In the genomic region with DNA sequence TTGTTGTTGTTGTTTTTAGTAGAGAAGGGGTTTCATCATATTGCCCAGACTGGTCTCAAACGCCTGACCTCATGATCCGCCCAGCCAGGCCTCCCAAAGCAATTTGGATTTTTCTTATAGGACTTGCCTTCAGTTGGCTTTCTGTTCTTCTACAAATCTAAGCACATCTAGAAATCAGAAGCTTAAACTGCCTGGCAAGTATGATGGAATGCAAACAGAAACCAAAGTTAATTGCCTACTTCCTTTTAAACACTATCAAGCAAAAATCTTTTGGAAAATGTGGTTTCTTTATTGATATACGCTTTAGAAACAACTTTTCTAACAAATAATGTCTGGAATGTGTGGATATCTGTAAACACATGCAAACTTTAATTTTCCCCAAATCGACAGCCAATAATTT, we compare ENCODE assay signal across 16 cellular contexts.
A peak's percentile ranks its signal among the peaks of the same experiment; 100 is the strongest.
DNase-seq lines count a peak whose midpoint lies in the region; ATAC-seq and TF ChIP-seq lines count a peak whose summit lies in the region.
"Had no signal": no experiment of that assay in that cellular context is flagged by ENCODE, and none has a peak within 500 bp of the region (broad histone marks: within the 10 kb centered on the region; RNA-seq: fewer than 3 reads in every experiment).

No MANE protein-coding gene starts in this region.

- peak overlapping the region; percentile 61 for H3K27ac ChIP-seq in epithelial cell of prostate
- H3K27ac ChIP-seq: BLaER1 treated with 17β-estradiol and CSF1 and Interleukin-3, amounts not matched to agents 10 nM and 100 nM; psoas muscle had no signal

- H3K27ac Mint-ChIP-seq in neural crest cell (ENCODE audit: unreplicated experiment) = peak overlapping the region; percentile 78
- no peak overlapping the region for H3K27ac Mint-ChIP-seq in activated T-cell treated with anti-CD3 and anti-CD28 coated beads, Interleukin-2, amount 50 U/mL, for 24 hours

- ATAC-seq in GM21825 (IDR thresholded peaks at IDR 0.05; ENCODE audit: unreplicated experiment) = no peak
- ATAC-seq in GM21737 (IDR thresholded peaks at IDR 0.05; ENCODE audit: unreplicated experiment) = no peak
- ATAC-seq: psoas muscle, WTC11 had no signal

- peaks cover 40% of the 10 kb centered on the region for H3K4me1 Mint-ChIP-seq in neural crest cell
- peaks cover 4% of the 10 kb centered on the region for H3K4me1 Mint-ChIP-seq in activated T-cell treated with anti-CD3 and anti-CD28 coated beads, Interleukin-2, amount 50 U/mL, for 24 hours (ENCODE audit: low read depth)

- H3K36me3 Mint-ChIP-seq in neural crest cell (ENCODE audit: low read depth) = no peaks in the 10 kb centered on the region
- H3K36me3 Mint-ChIP-seq in activated T-cell treated with anti-CD3 and anti-CD28 coated beads, Interleukin-2, amount 50 U/mL, for 24 hours (ENCODE audit: low read depth) = no peaks in the 10 kb centered on the region
- H3K36me3 Mint-ChIP-seq: brain, WTC11 had no signal

- peak; percentile 41 for DNase-seq in GM03348 (ENCODE audit: low spot score)
- DNase-seq in NOMO-1 treated with dmso at 0.1 percent for 144 hours (lab: John Stamatoyannopoulos, UW; ENCODE audit: unreplicated experiment) = peak; percentile 27
- DNase-seq in epithelial cell of prostate (ENCODE audit: low read depth, low spot score) = no peak
- DNase-seq in neural crest cell (ENCODE audit: low read depth, low spot score) = no peak
- no peak for DNase-seq in activated T-cell treated with anti-CD3 and anti-CD28 coated beads, Interleukin-2, amount 50 U/mL, for 24 hours
- DNase-seq in head of caudate nucleus = no peak
- DNase-seq: activated gamma-delta T cell treated with Interleukin-2 at 50 U/mL for 16 hours; DMS79 treated with DMSO at 0.1 percent for 48 hours; effector CD4-positive, alpha-beta T cell; OCI-M1; psoas muscle had no signal

- intact Hi-C loops in head of caudate nucleus (cut with DNase I) = no loop called here

- no peak for TF ChIP-seq CTCF in neural crest cell (conservative IDR thresholded peaks at IDR 0.05)

- no peaks in the 10 kb centered on the region for H3K27me3 Mint-ChIP-seq in neural crest cell (ENCODE audit: low read depth)
- H3K27me3 Mint-ChIP-seq in activated T-cell treated with anti-CD3 and anti-CD28 coated beads, Interleukin-2, amount 50 U/mL, for 24 hours = no peaks in the 10 kb centered on the region
- H3K27me3 Mint-ChIP-seq: brain had no signal

- no peak overlapping the region for H3K4me3 Mint-ChIP-seq in neural crest cell
- H3K4me3 Mint-ChIP-seq in activated T-cell treated with anti-CD3 and anti-CD28 coated beads, Interleukin-2, amount 50 U/mL, for 24 hours = no peak overlapping the region
- H3K4me3 Mint-ChIP-seq: brain, WTC11 had no signal

- no peaks in the 10 kb centered on the region for H3K9me3 Mint-ChIP-seq in neural crest cell
- no peaks in the 10 kb centered on the region for H3K9me3 Mint-ChIP-seq in activated T-cell treated with anti-CD3 and anti-CD28 coated beads, Interleukin-2, amount 50 U/mL, for 24 hours
- H3K9me3 Mint-ChIP-seq: brain, WTC11 had no signal

Comparison
In these comparisons a context has a peak if more than half of its experiments do, and no peak if none do; other contexts are left out.
1. DNase-seq: peak in GM03348 (single experiment) and NOMO-1 treated with dmso at 0.1 percent for 144 hours (single experiment); none in epithelial cell of prostate (single experiment), neural crest cell (single experiment), activated T-cell treated with anti-CD3 and anti-CD28 coated beads, Interleukin-2, amount 50 U/mL, for 24 hours (single experiment) and head of caudate nucleus (0 of 42).